Comparison of ENCODE assay signal across 39 cellular contexts in the genomic region with DNA sequence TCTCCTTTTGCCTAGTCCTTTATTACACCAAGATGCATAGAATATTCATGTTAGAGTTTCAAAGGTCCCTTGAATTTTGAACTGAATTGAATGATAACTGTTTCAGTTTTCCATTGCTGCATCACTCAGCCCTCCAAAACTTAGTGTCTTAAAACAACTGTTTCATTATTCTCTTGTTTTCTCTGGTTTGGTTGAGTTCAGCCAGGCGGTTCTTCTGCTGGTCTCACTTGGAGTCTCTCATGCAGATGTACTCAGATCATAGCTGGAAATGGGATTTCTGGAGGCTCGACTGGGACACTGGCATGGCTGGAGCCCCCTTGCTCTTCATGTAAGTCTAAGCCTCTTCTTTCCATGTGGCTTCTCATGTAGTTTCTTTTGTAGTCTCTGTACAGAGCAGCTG.
"Had no signal": no experiment of that assay in that cellular context is flagged by ENCODE, and none has a peak within 500 bp of the region (broad histone marks: within the 10 kb centered on the region; RNA-seq: fewer than 3 reads in every experiment).

No MANE protein-coding gene starts in this region.

- H3K9me3 ChIP-seq: ascending aorta had no signal

- H3K27ac Mint-ChIP-seq: activated naive CD4-positive, alpha-beta T cell treated with anti-CD3 and anti-CD28 coated beads, Interleukin-2, amount 50 U/mL, for 24 hours; activated naive CD4-positive, alpha-beta T cell treated with anti-CD3 and anti-CD28 coated beads, Interleukin-2, amount 50 U/mL, for 72 hours; activated naive CD8-positive, alpha-beta T cell; activated naive CD8-positive, alpha-beta T cell treated with anti-CD3 and anti-CD28 coated beads for 36 hours; activated naive CD8-positive, alpha-beta T cell treated with anti-CD3 and anti-CD28 coated beads, Interleukin-2, amount 10 ng/mL, durations not matched to agents 7 days and 5 days; activated naive CD8-positive, alpha-beta T cell treated with anti-CD3 and anti-CD28 coated beads, Interleukin-2, amount 50 U/mL, for 24 hours; activated T-cell treated with anti-CD3 and anti-CD28 coated beads, Interleukin-2, amount 50 U/mL, for 24 hours; activated T-cell treated with anti-CD3 and anti-CD28 coated beads, Interleukin-2, amount 50 U/mL, for 72 hours; activated T-helper 1 cell treated with anti-CD3 and anti-CD28 coated beads, Interleukin-12 subunit alpha, Interleukin-12 subunit beta, Interleukin-2, Interleukin-4 antibody, amounts not matched to agents 30 ng/mL and 10 ng/mL and 1 ng/mL, durations not matched to agents 14 hours and 24 hours and 36 hours; activated T-helper 17 cell treated with anti-CD3 and anti-CD28 coated beads, Interleukin-2, amount 50 U/mL, for 72 hours; activated T-helper 2 cell treated with anti-CD3 and anti-CD28 coated beads, Interferon-gamma antibody, Interleukin-2, Interleukin-4, amounts not matched to agents 10 μg/mL and 5 μg/mL and 100 μg/mL, durations not matched to agents 14 hours and 24 hours and 36 hours; brain had no signal

- ATAC-seq: activated naive CD4-positive, alpha-beta T cell treated with anti-CD3 and anti-CD28 coated beads, Interleukin-2, amount 50 U/mL, for 72 hours; activated naive CD8-positive, alpha-beta T cell treated with anti-CD3 and anti-CD28 coated beads, Interleukin-2, amount 50 U/mL, for 24 hours; activated T-cell treated with anti-CD3 and anti-CD28 coated beads, Interleukin-2, amount 50 U/mL, for 4 hours; activated T-cell treated with anti-CD3 and anti-CD28 coated beads, Interleukin-2, amount 50 U/mL, for 72 hours; activated T-helper 17 cell treated with anti-CD3 and anti-CD28 coated beads, Interleukin-2, amount 50 U/mL, for 72 hours; body of pancreas had no signal

- DNase-seq: activated effector memory CD4-positive, alpha-beta T cell treated with anti-CD3 and anti-CD28 coated beads, Interleukin-2, amount 50 U/mL, for 16 hours; activated effector memory CD4-positive, alpha-beta T cell treated with Interleukin-2 at 50 U/mL for 16 hours; activated gamma-delta T cell; activated gamma-delta T cell treated with Interleukin-2 at 50 U/mL for 16 hours; activated naive CD4-positive, alpha-beta T cell; activated naive CD4-positive, alpha-beta T cell treated with anti-CD3 and anti-CD28 coated beads, Interleukin-2, amount 10 ng/mL, durations not matched to agents 7 days and 5 days; activated naive CD4-positive, alpha-beta T cell treated with anti-CD3 and anti-CD28 coated beads, Interleukin-2, amount 50 U/mL, for 16 hours; activated naive CD4-positive, alpha-beta T cell treated with Interleukin-2 at 50 U/mL for 16 hours; activated naive CD8-positive, alpha-beta T cell treated with anti-CD3 and anti-CD28 coated beads for 36 hours; activated naive CD8-positive, alpha-beta T cell treated with anti-CD3 and anti-CD28 coated beads, Interleukin-2, amount 10 ng/mL, durations not matched to agents 7 days and 5 days; activated naive CD8-positive, alpha-beta T cell treated with anti-CD3 and anti-CD28 coated beads, Interleukin-2, amount 50 U/mL, for 24 hours; activated T-cell treated with anti-CD3 and anti-CD28 coated beads for 4 hours; activated T-cell treated with anti-CD3 and anti-CD28 coated beads, Interleukin-2, amount 50 U/mL, for 1 hour; activated T-cell treated with anti-CD3 and anti-CD28 coated beads, Interleukin-2, amount 50 U/mL, for 24 hours; activated T-cell treated with anti-CD3 and anti-CD28 coated beads, Interleukin-2, amount 50 U/mL, for 4 hours; activated T-cell treated with anti-CD3 and anti-CD28 coated beads, Interleukin-2, amount 50 U/mL, for 48 hours; activated T-cell treated with anti-CD3 and anti-CD28 coated beads, Interleukin-2, amount 50 U/mL, for 72 hours; adrenal gland; amniotic stem cell; amygdala; anterior cingulate cortex; aorta; body of pancreas; brain microvascular endothelial cell; caudate nucleus; central memory CD4-positive, alpha-beta T cell; cerebellar nuclear complex had no signal

- H3K27me3 Mint-ChIP-seq: activated T-cell treated with anti-CD3 and anti-CD28 coated beads, Interleukin-2, amount 50 U/mL, for 24 hours had no signal

- H3K36me3 Mint-ChIP-seq: brain had no signal

- FAIRE-seq: astrocyte had no signal

- H3K27me3 ChIP-seq: ascending aorta, body of pancreas, brain microvascular endothelial cell, cardiac muscle cell had no signal

- H3K36me3 ChIP-seq: adrenal gland, ascending aorta, brain microvascular endothelial cell, breast epithelium, cardiac muscle cell had no signal

- H3K4me1 ChIP-seq: adrenal gland, ascending aorta, body of pancreas, breast epithelium had no signal

- H3K4me3 ChIP-seq: adrenal gland, ascending aorta, body of pancreas, breast epithelium, cardiac muscle cell had no signal

- H3K27ac ChIP-seq: adrenal gland, ascending aorta, body of pancreas, brain microvascular endothelial cell, breast epithelium, cardiac muscle cell had no signal

- H3K4me3 Mint-ChIP-seq: activated naive CD4-positive, alpha-beta T cell treated with anti-CD3 and anti-CD28 coated beads, Interleukin-2, amount 10 ng/mL, durations not matched to agents 7 days and 5 days; activated naive CD4-positive, alpha-beta T cell treated with anti-CD3 and anti-CD28 coated beads, Interleukin-2, amount 50 U/mL, for 24 hours; activated naive CD8-positive, alpha-beta T cell; activated naive CD8-positive, alpha-beta T cell treated with anti-CD3 and anti-CD28 coated beads for 36 hours; activated naive CD8-positive, alpha-beta T cell treated with anti-CD3 and anti-CD28 coated beads, Interleukin-2, amount 10 ng/mL, durations not matched to agents 7 days and 5 days; activated naive CD8-positive, alpha-beta T cell treated with anti-CD3 and anti-CD28 coated beads, Interleukin-2, amount 50 U/mL, for 24 hours; activated T-cell treated with anti-CD3 and anti-CD28 coated beads, Interleukin-2, amount 50 U/mL, for 24 hours; activated T-cell treated with anti-CD3 and anti-CD28 coated beads, Interleukin-2, amount 50 U/mL, for 4 hours; activated T-cell treated with anti-CD3 and anti-CD28 coated beads, Interleukin-2, amount 50 U/mL, for 72 hours; activated T-helper 1 cell treated with anti-CD3 and anti-CD28 coated beads, Interleukin-12 subunit alpha, Interleukin-12 subunit beta, Interleukin-2, Interleukin-4 antibody, amounts not matched to agents 30 ng/mL and 10 ng/mL and 1 ng/mL, durations not matched to agents 14 hours and 24 hours and 36 hours; activated T-helper 17 cell treated with anti-CD3 and anti-CD28 coated beads, Interleukin-2, amount 50 U/mL, for 72 hours; central memory CD8-positive, alpha-beta T cell had no signal

- H3K4me1 Mint-ChIP-seq: activated naive CD4-positive, alpha-beta T cell treated with anti-CD3 and anti-CD28 coated beads, Interleukin-2, amount 10 ng/mL, durations not matched to agents 7 days and 5 days; activated naive CD4-positive, alpha-beta T cell treated with anti-CD3 and anti-CD28 coated beads, Interleukin-2, amount 50 U/mL, for 24 hours; activated naive CD8-positive, alpha-beta T cell treated with anti-CD3 and anti-CD28 coated beads for 36 hours; activated naive CD8-positive, alpha-beta T cell treated with anti-CD3 and anti-CD28 coated beads, Interleukin-2, amount 10 ng/mL, durations not matched to agents 7 days and 5 days; activated naive CD8-positive, alpha-beta T cell treated with anti-CD3 and anti-CD28 coated beads, Interleukin-2, amount 50 U/mL, for 24 hours; activated T-helper 17 cell treated with anti-CD3 and anti-CD28 coated beads, Interleukin-2, amount 50 U/mL, for 72 hours; brain; central memory CD8-positive, alpha-beta T cell had no signal
